Comparison of ENCODE assay signal across 9 cellular contexts in genomic region chr1:26161408-26162219, GRCh38. TPM values are rescaled to one million over a fixed set of nuclear protein-coding genes. Genes with fewer than 3 reads are reported as not detected.
DNase-seq lines count a peak whose midpoint lies in the region; TF ChIP-seq lines count a peak whose summit lies in the region.
"Had no signal": no experiment of that assay in that cellular context is flagged by ENCODE, and none has a peak within 500 bp of the region (broad histone marks: within the 10 kb centered on the region; RNA-seq: fewer than 3 reads in every experiment).

No MANE protein-coding gene starts in this region.

- peaks cover 22% of the 10 kb centered on the region for H3K4me1 ChIP-seq in DOHH2 (ENCODE audit: control insufficient read depth, low read length)
- H3K4me1 ChIP-seq in esophagus squamous epithelium = peaks cover 21 to 59% (median 30%) of the 10 kb centered on the region in 3 donors
- peaks cover 10% of the 10 kb centered on the region for H3K4me1 ChIP-seq in muscle layer of colon (ENCODE audit: insufficient read depth, low read length)
- H3K4me1 ChIP-seq in subcutaneous abdominal adipose tissue (ENCODE audit: control insufficient read depth in 5 of 5, insufficient read depth in 5 of 5, low read length in 5 of 5) = peaks cover 0 to 49% (median 27%) of the 10 kb centered on the region in 5 donors

- 0% methylated on average over 2 of the region's 98 CpGs; no CpG with 5 or more reads in 1 of the 2 donors for WGBS in esophagus squamous epithelium, 2 donors

- no peaks in the 10 kb centered on the region for H3K9me2 ChIP-seq in DOHH2 (replicated peaks; ENCODE audit: control insufficient read depth, low read length)

- DNase-seq in NB4 (ENCODE audit: low read depth) = peak; percentile 74
- DNase-seq in activated CD8-positive, alpha-beta memory T cell treated with anti-CD3 and anti-CD28 coated beads, Interleukin-2, amount 50 U/mL, for 4 hours = peak; percentile 38
- no peak for DNase-seq in esophagus squamous epithelium (lab: John Stamatoyannopoulos, UW)
- DNase-seq in pons (ENCODE audit: low spot score) = no peak
- no peak for DNase-seq in GDM1 (lab: John Stamatoyannopoulos, UW)

- peaks cover 49% of the 10 kb centered on the region for H3K27me3 ChIP-seq in DOHH2 (ENCODE audit: control insufficient read depth, low read length)
- H3K27me3 ChIP-seq in esophagus squamous epithelium = peaks cover 0 to 58% (median 0%) of the 10 kb centered on the region in 4 donors
- H3K27me3 ChIP-seq in muscle layer of colon (ENCODE audit: control insufficient read depth in 1 of 2, insufficient read depth in 2 of 2, low read length in 2 of 2) = peaks cover 2 to 24% of the 10 kb centered on the region in 2 donors
- H3K27me3 ChIP-seq in subcutaneous abdominal adipose tissue (ENCODE audit: control insufficient read depth in 5 of 5, insufficient read depth in 4 of 5, low read length in 5 of 5) = peaks cover 3 to 29% (median 14%) of the 10 kb centered on the region in 5 donors

- H3K27ac ChIP-seq in DOHH2 (ENCODE audit: low read depth, low read length) = no peak overlapping the region
- peak overlapping the region; percentile 19 to 68 (median 50) for H3K27ac ChIP-seq in esophagus squamous epithelium
- H3K27ac ChIP-seq in muscle layer of colon (ENCODE audit: low read depth, low read length) = no peak overlapping the region
- peak overlapping the region; percentile 30 for H3K27ac ChIP-seq in subcutaneous abdominal adipose tissue (ENCODE audit: low read depth, low read length)

- no peaks in the 10 kb centered on the region for H4K20me1 ChIP-seq in DOHH2 (ENCODE audit: control insufficient read depth, insufficient read depth, low read depth, low read length)

- H3K9ac ChIP-seq in muscle layer of colon (ENCODE audit: low read length) = no peak overlapping the region
- peak overlapping the region in 4 of 5 donors; percentile 47 to 76 (median 70) for H3K9ac ChIP-seq in subcutaneous abdominal adipose tissue (ENCODE audit: low read length in 5 of 5)

- intact Hi-C loops in esophagus squamous epithelium (cut with DNase I) = loop anchor here (10.0 kb wide), 1 partner anchor 153 kb away; the partner anchor contains the start of gene CD52

- no peaks in the 10 kb centered on the region for H3K9me3 ChIP-seq in DOHH2 (ENCODE audit: control insufficient read depth, insufficient read depth, low read length)
- no peaks in the 10 kb centered on the region for H3K9me3 ChIP-seq in esophagus squamous epithelium
- H3K9me3 ChIP-seq in muscle layer of colon (ENCODE audit: low read length) = no peaks in the 10 kb centered on the region
- no peaks in the 10 kb centered on the region for H3K9me3 ChIP-seq in subcutaneous abdominal adipose tissue (ENCODE audit: control insufficient read depth in 5 of 5, low read length in 5 of 5)

- H3K4me3 ChIP-seq in DOHH2 (ENCODE audit: low read length) (peak overlapping the region; percentile 4; the same call in 1 of the 2 replicates), NB4 (ENCODE audit: low read depth, low read length) (peak overlapping the region; percentile 38), esophagus squamous epithelium (peak overlapping the region; percentile 31 to 75 (median 54)), muscle layer of colon (ENCODE audit: low read depth in 1 of 2, low read length in 2 of 2) (peak overlapping the region; percentile 55 to 56), subcutaneous abdominal adipose tissue (ENCODE audit: low read depth in 1 of 5, low read length in 5 of 5) (peak overlapping the region; percentile 43 to 70 (median 65))

- peak overlapping the region; percentile 31 for H3K4me2 ChIP-seq in DOHH2 (ENCODE audit: low read length)

- no peaks in the 10 kb centered on the region for H3F3A ChIP-seq in DOHH2 (ENCODE audit: control insufficient read depth, insufficient read depth)

- H3K36me3 ChIP-seq in DOHH2 (ENCODE audit: control insufficient read depth, low read length) (no peaks in the 10 kb centered on the region), esophagus squamous epithelium (no peaks in the 10 kb centered on the region), muscle layer of colon (ENCODE audit: insufficient read depth, low read length) (no peaks in the 10 kb centered on the region), subcutaneous abdominal adipose tissue (ENCODE audit: control insufficient read depth in 5 of 5, insufficient read depth in 5 of 5, low read length in 5 of 5) (no peaks in the 10 kb centered on the region)

- peak; percentile 16 for TF ChIP-seq CTCF in DOHH2 (IDR thresholded peaks at IDR 0.05; ENCODE audit: low read depth, low read length, poor library complexity, severe bottlenecking)
- TF ChIP-seq CTCF in NB4 (IDR thresholded peaks at IDR 0.05; ENCODE audit: low read depth, low read length) = no peak
- TF ChIP-seq CTCF in esophagus squamous epithelium (IDR thresholded peaks at IDR 0.05) = peak in 3 of 6 experiments; percentile 8 to 28 (median 20)

- H3K79me2 ChIP-seq in DOHH2 (ENCODE audit: control insufficient read depth, low read length) = no peaks in the 10 kb centered on the region

- TF ChIP-seq POLR2A in NB4 (IDR thresholded peaks at IDR 0.05; ENCODE audit: extremely low read depth, insufficient read length) (no peak), esophagus squamous epithelium (IDR thresholded peaks at IDR 0.05) (no peak)

RNA-seq across cellular contexts. Expression of gene FAM110D, which starts 2.7 kb away (rescaled TPM):
- total RNA-seq in esophagus squamous epithelium = 1 to 10 TPM in 2 of 4 donors, under 1 TPM in 2; 0.23 to 5.1 (median 2.0) TPM
- total RNA-seq: T-helper 2 cell treated with Interferon-gamma antibody and Interleukin-4, amounts not matched to agents 100 ng/mL and 5 ng/mL, for 36 hours had no signal

RNA-seq across cellular contexts. Expression of gene C1orf232, which starts 7.1 kb away (rescaled TPM):
- total RNA-seq in esophagus squamous epithelium = not detected
- total RNA-seq: T-helper 2 cell treated with Interferon-gamma antibody and Interleukin-4, amounts not matched to agents 100 ng/mL and 5 ng/mL, for 36 hours had no signal

RNA-seq across cellular contexts. Expression of gene ZNF593, which starts 8.1 kb away (rescaled TPM):
- 10 to 100 TPM; 19.2 to 45.6 (median 24.7) TPM for total RNA-seq in esophagus squamous epithelium

RNA-seq across cellular contexts. Expression of gene ZNF593OS, which starts 10.0 kb away (rescaled TPM):
- total RNA-seq in esophagus squamous epithelium = not detected
- total RNA-seq: T-helper 2 cell treated with Interferon-gamma antibody and Interleukin-4, amounts not matched to agents 100 ng/mL and 5 ng/mL, for 36 hours had no signal

RNA-seq across cellular contexts. Expression of gene CNKSR1, which starts 15.7 kb away (rescaled TPM):
- total RNA-seq in esophagus squamous epithelium = 10 to 100 TPM; 17.8 to 43.3 (median 25.9) TPM

Comparison
In these comparisons a context has a peak if more than half of its experiments do, and no peak if none do; other contexts are left out.
1. H3K27ac ChIP-seq: peak in esophagus squamous epithelium (4 of 4) and subcutaneous abdominal adipose tissue (single experiment); none in DOHH2 (single experiment) and muscle layer of colon (single experiment).
2. H3K4me3 ChIP-seq: peak in every context shown above with its lines; median percentile 65 in subcutaneous abdominal adipose tissue; 56 in muscle layer of colon; 54 in esophagus squamous epithelium; 38 in NB4; 4 in DOHH2.
3. DNase-seq: peak in NB4 (single experiment) and activated CD8-positive, alpha-beta memory T cell treated with anti-CD3 and anti-CD28 coated beads, Interleukin-2, amount 50 U/mL, for 4 hours (single experiment); none in esophagus squamous epithelium (single experiment), pons (single experiment) and GDM1 (single experiment).